15 cellular contexts compared by ENCODE assay signal in the genomic region with DNA sequence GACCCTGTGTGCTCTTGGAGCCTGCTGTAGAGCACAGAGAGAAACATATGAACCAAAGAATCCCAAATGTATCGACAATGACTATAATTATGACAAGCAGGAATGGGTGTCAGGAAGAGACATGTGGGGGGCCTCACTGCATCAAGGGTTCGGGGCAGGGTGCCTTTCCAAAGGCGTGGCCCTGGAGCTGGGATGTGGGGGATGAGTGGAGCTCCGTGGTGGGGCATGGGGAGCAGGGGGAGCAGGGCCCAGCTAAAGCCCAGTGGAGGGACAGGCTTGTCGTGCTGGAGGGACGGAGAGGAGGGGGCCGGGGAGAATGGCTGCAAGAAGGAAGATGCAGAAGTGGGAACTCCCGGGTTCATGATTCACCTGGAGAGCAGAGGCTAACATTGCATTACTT.
DNase-seq lines count a peak whose midpoint lies in the region; ATAC-seq and TF ChIP-seq lines count a peak whose summit lies in the region.
"Had no signal": no experiment of that assay in that cellular context is flagged by ENCODE, and none has a peak within 500 bp of the region (broad histone marks: within the 10 kb centered on the region; RNA-seq: fewer than 3 reads in every experiment).

No MANE protein-coding gene starts in this region.

- H3K4me1 ChIP-seq in heart left ventricle (peaks cover 0 to 6% (median 0%) of the 10 kb centered on the region in 12 donors), upper lobe of right lung (no peaks in the 10 kb centered on the region), Karpas-422 (ENCODE audit: low read length) (peaks cover under 1% of the 10 kb centered on the region; the same call in 1 of the 2 replicates)

- peaks cover 0 to 36% (median 13%) of the 10 kb centered on the region in 9 donors for H3K27me3 ChIP-seq in heart left ventricle
- H3K27me3 ChIP-seq in upper lobe of right lung: peaks cover 6% of the 10 kb centered on the region
- H3K27me3 ChIP-seq in Karpas-422 (ENCODE audit: low read length): no peaks in the 10 kb centered on the region

- no peak overlapping the region for H3K4me3 Mint-ChIP-seq in dendritic cell treated with granulocyte-macrophage colony-stimulating factor and Interleukin-4, amounts not matched to agents 40 ng/mL and 50 ng/mL, for 4 days
- H3K4me3 Mint-ChIP-seq in neural crest cell: no peak overlapping the region
- H3K4me3 Mint-ChIP-seq: CD8-positive, alpha-beta memory T cell had no signal

- no peaks in the 10 kb centered on the region for H3K79me2 ChIP-seq in Karpas-422 (ENCODE audit: low read length)

- H3K36me3 Mint-ChIP-seq in dendritic cell treated with granulocyte-macrophage colony-stimulating factor and Interleukin-4, amounts not matched to agents 40 ng/mL and 50 ng/mL, for 4 days (ENCODE audit: low read depth): no peaks in the 10 kb centered on the region
- no peaks in the 10 kb centered on the region for H3K36me3 Mint-ChIP-seq in neural crest cell (ENCODE audit: low read depth)

- TF ChIP-seq CTCF in heart left ventricle (IDR thresholded peaks at IDR 0.05) (no peak), neural crest cell (conservative IDR thresholded peaks at IDR 0.05) (no peak), upper lobe of right lung (IDR thresholded peaks at IDR 0.05) (no peak)

- TF ChIP-seq POLR2A in heart left ventricle (IDR thresholded peaks at IDR 0.05): no peak

- no peak overlapping the region for H2AFZ ChIP-seq in Karpas-422 (ENCODE audit: low read length)

- H3K9me2 ChIP-seq in Karpas-422 (replicated peaks; ENCODE audit: insufficient read depth, low read length): no peaks in the 10 kb centered on the region

- ATAC-seq in Right ventricle myocardium superior (ENCODE audit: poor library complexity) (no peak), heart left ventricle (no peak), upper lobe of right lung (no peak), GM18511 (IDR thresholded peaks at IDR 0.05; ENCODE audit: unreplicated experiment) (no peak)
- ATAC-seq: Panc1 had no signal

- no peaks in the 10 kb centered on the region for H3K36me3 ChIP-seq in heart left ventricle
- H3K36me3 ChIP-seq in upper lobe of right lung: no peaks in the 10 kb centered on the region
- no peaks in the 10 kb centered on the region for H3K36me3 ChIP-seq in Karpas-422 (ENCODE audit: insufficient read depth, low read length)

- peaks cover 14% of the 10 kb centered on the region for H3K4me1 Mint-ChIP-seq in dendritic cell treated with granulocyte-macrophage colony-stimulating factor and Interleukin-4, amounts not matched to agents 40 ng/mL and 50 ng/mL, for 4 days (ENCODE audit: low read depth)
- H3K4me1 Mint-ChIP-seq in neural crest cell: peaks cover 18% of the 10 kb centered on the region

- 43 to 49% (median 46%) methylated on average over 8 of the region's 8 CpGs for WGBS in heart left ventricle, 4 donors

- H3K4me2 ChIP-seq in Karpas-422 (ENCODE audit: low read depth, low read length, poor library complexity, severe bottlenecking): no peak overlapping the region

- H3K4me3 ChIP-seq in heart left ventricle: no peak overlapping the region
- no peak overlapping the region for H3K4me3 ChIP-seq in upper lobe of right lung
- H3K4me3 ChIP-seq in Karpas-422 (ENCODE audit: low read length): no peak overlapping the region

- H3K27ac Mint-ChIP-seq in dendritic cell treated with granulocyte-macrophage colony-stimulating factor and Interleukin-4, amounts not matched to agents 40 ng/mL and 50 ng/mL, for 4 days: peak overlapping the region; percentile 33
- peak overlapping the region; percentile 75 for H3K27ac Mint-ChIP-seq in neural crest cell (ENCODE audit: unreplicated experiment)

- H3K9me3 ChIP-seq in heart left ventricle (no peaks in the 10 kb centered on the region), upper lobe of right lung (no peaks in the 10 kb centered on the region), Karpas-422 (ENCODE audit: low read length) (no peaks in the 10 kb centered on the region)

- H3K9me3 Mint-ChIP-seq in dendritic cell treated with granulocyte-macrophage colony-stimulating factor and Interleukin-4, amounts not matched to agents 40 ng/mL and 50 ng/mL, for 4 days: no peaks in the 10 kb centered on the region
- no peaks in the 10 kb centered on the region for H3K9me3 Mint-ChIP-seq in neural crest cell
- H3K9me3 Mint-ChIP-seq: CD8-positive, alpha-beta memory T cell had no signal

- H3K27ac ChIP-seq in heart left ventricle: no peak overlapping the region
- no peak overlapping the region for H3K27ac ChIP-seq in upper lobe of right lung
- H3K27ac ChIP-seq in substantia nigra (ENCODE audit: low read depth, low read length, poor library complexity, severe bottlenecking): no peak overlapping the region
- no peak overlapping the region for H3K27ac ChIP-seq in Karpas-422 (ENCODE audit: low read length)

- peaks cover 28% of the 10 kb centered on the region for H3K27me3 Mint-ChIP-seq in dendritic cell treated with granulocyte-macrophage colony-stimulating factor and Interleukin-4, amounts not matched to agents 40 ng/mL and 50 ng/mL, for 4 days
- peaks cover 15% of the 10 kb centered on the region for H3K27me3 Mint-ChIP-seq in neural crest cell (ENCODE audit: low read depth)
- H3K27me3 Mint-ChIP-seq: CD8-positive, alpha-beta memory T cell had no signal

- no peaks in the 10 kb centered on the region for H4K20me1 ChIP-seq in Karpas-422 (ENCODE audit: insufficient read depth, low read depth, low read length)

- H3K9ac ChIP-seq in Karpas-422 (ENCODE audit: low read length): no peak overlapping the region

- DNase-seq in Right ventricle myocardium superior (peak; percentile 9), heart left ventricle (no peak), neural crest cell (ENCODE audit: low read depth, low spot score) (no peak), upper lobe of right lung (peak; percentile 31), substantia nigra (lab: John Stamatoyannopoulos, UW) (no peak), Karpas-422 (no peak)
- DNase-seq: AML-193, C1 segment of cervical spinal cord, NCI-H187, NCI-H510A treated with DMSO at 0.1 percent for 48 hours, NCI-H748 treated with DMSO at 0.1 percent for 48 hours had no signal

- intact Hi-C loops in Right ventricle myocardium superior (cut with DNase I) (no loop called here), heart left ventricle (cut with DNase I) (no loop called here), upper lobe of right lung (cut with DNase I) (no loop called here)
- intact Hi-C loops in dendritic cell treated with granulocyte-macrophage colony-stimulating factor and Interleukin-4, amounts not matched to agents 40 ng/mL and 50 ng/mL, for 4 days (cut with micrococcal nuclease): no loop called here

Comparison
In these comparisons a context has a peak if more than half of its experiments do, and no peak if none do; other contexts are left out.
1. DNase-seq: peak in Right ventricle myocardium superior (single experiment) and upper lobe of right lung (single experiment); none in heart left ventricle (0 of 5), neural crest cell (single experiment), substantia nigra (0 of 49) and Karpas-422 (single experiment).